1 cellular context compared by ENCODE assay signal in the genomic region with DNA sequence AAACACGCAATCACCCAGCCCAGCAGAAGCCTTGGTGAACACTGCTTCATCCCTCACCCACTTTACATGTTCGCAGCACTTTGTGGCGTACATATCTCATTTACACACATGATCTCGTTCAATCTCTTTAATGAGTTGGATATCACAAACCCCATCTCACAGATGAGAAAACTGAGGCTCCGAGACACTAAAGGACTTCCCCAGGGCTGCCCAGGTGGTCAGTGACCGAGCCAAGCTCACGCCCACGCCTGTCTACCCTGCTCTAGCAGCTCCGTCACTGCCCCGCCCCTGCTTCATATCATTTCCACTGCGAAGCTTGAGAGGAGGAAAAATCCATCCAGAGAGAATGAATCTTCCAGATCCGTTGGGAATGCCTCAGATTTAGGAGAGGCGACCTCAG.
TF ChIP-seq lines count a peak whose summit lies in the region.

No MANE protein-coding gene starts in this region.

TF ChIP-seq in HepG2, 621 proteins besides CTCF, POLR2A, EP300 and RAD21:
- peak; percentile 64; the same call in 1 of the 2 replicates for TF ChIP-seq ZNF629 (CRISPR knock-in tag; conservative IDR thresholded peaks at IDR 0.05)
- no peak for TF ChIP-seq NR1H2 (CRISPR knock-in tag; IDR thresholded peaks at IDR 0.05; ENCODE audit: borderline replicate concordance, low read depth)
